ENCODE assay signal across 1 cellular context in genomic region chr16:87765776-87766484, GRCh38.
TF ChIP-seq lines count a peak whose summit lies in the region.

Gene KLHDC4, minus strand, starts transcription at chr16:87765986. Its CDS starts 96 bp downstream, at chr16:87765890.

TF ChIP-seq in GM12878, 131 proteins besides CTCF, POLR2A, EP300 and RAD21 (continued from another document and continues in another):
- TF ChIP-seq ZBTB40 (IDR thresholded peaks at IDR 0.05; ENCODE audit: borderline replicate concordance) (peak; percentile 94), BCLAF1 (IDR thresholded peaks at IDR 0.05) (no peak), USF2 (IDR thresholded peaks at IDR 0.05; ENCODE audit: borderline replicate concordance, low read depth, low read length) (no peak; the same call in 1 of the 2 replicates), BCL11A (IDR thresholded peaks at IDR 0.05; ENCODE audit: low read depth, low read length) (no peak), CREB1 (IDR thresholded peaks at IDR 0.05; ENCODE audit: low read depth) (peak; percentile 99), CBFB (IDR thresholded peaks at IDR 0.05; ENCODE audit: low read depth) (peak; percentile 73; the same call in 1 of the 2 replicates), IRF4 (IDR thresholded peaks at IDR 0.05; ENCODE audit: low read depth, low read length) (no peak), SP1 (IDR thresholded peaks at IDR 0.05; ENCODE audit: low read depth, low read length) (no peak), TCF7 (IDR thresholded peaks at IDR 0.05; ENCODE audit: borderline replicate concordance) (no peak), CHD2 (IDR thresholded peaks at IDR 0.05; ENCODE audit: borderline replicate concordance, low read depth, low read length) (peak; percentile 36; the same call in 1 of the 2 replicates), NFIC (IDR thresholded peaks at IDR 0.05; ENCODE audit: low read depth, low read length) (peak; percentile 38; the same call in 1 of the 2 replicates), E2F8 (IDR thresholded peaks at IDR 0.05; ENCODE audit: low read depth, partially characterized antibody) (peak; percentile 84), SUZ12 (IDR thresholded peaks at IDR 0.05; ENCODE audit: unreplicated experiment) (no peak), ELK1 (IDR thresholded peaks at IDR 0.05; ENCODE audit: low read depth, low read length) (peak; percentile 85), ZNF384 (IDR thresholded peaks at IDR 0.05; ENCODE audit: borderline replicate concordance, low read depth, low read length) (no peak), CEBPZ (IDR thresholded peaks at IDR 0.05; ENCODE audit: low read depth, low read length) (no peak), E2F4 (IDR thresholded peaks at IDR 0.05; ENCODE audit: low read depth, low read length) (peak; percentile 61; the same call in 1 of the 2 replicates), MEF2A (IDR thresholded peaks at IDR 0.05; ENCODE audit: insufficient read depth, low read depth, low read length) (0 out of 2 replicates have a peak, but pooled peaks have one; percentile 34), STAT1 (conservative IDR thresholded peaks at IDR 0.05) (no peak; the same call in 1 of the 2 replicates), ZNF687 (IDR thresholded peaks at IDR 0.05) (no peak), SIN3A (IDR thresholded peaks at IDR 0.05; ENCODE audit: low read depth, low read length) (peak; percentile 95), TAF1 (IDR thresholded peaks at IDR 0.05; ENCODE audit: borderline replicate concordance, low read depth, low read length) (peak; percentile 91), SMAD5 (IDR thresholded peaks at IDR 0.05; ENCODE audit: low read depth) (peak; percentile 82), BCL3 (IDR thresholded peaks at IDR 0.05; ENCODE audit: borderline replicate concordance, insufficient read depth, low read depth, low read length, poor library complexity, severe bottlenecking) (peak; percentile 33), YBX1 (IDR thresholded peaks at IDR 0.05) (no peak), MLLT1 (IDR thresholded peaks at IDR 0.05) (peak; percentile 79), PML (IDR thresholded peaks at IDR 0.05; ENCODE audit: low read length) (peak; percentile 88; the same call in 1 of the 2 replicates), PAX5 (IDR thresholded peaks at IDR 0.05; ENCODE audit: borderline replicate concordance, low read depth, low read length) (no peak)
